Comparison of ENCODE assay signal across 1 cellular context in genomic region chr17:75869282-75870141, GRCh38.
TF ChIP-seq lines count a peak whose summit lies in the region.

No MANE protein-coding gene starts in this region.

TF ChIP-seq in HepG2, 621 proteins besides CTCF, POLR2A, EP300 and RAD21 (continued from another document and continues in another):
- TF ChIP-seq ZBTB8A (CRISPR knock-in tag; IDR thresholded peaks at IDR 0.05; ENCODE audit: borderline replicate concordance, low read depth), result no peak
- no peak for TF ChIP-seq HNRNPH1 (optimal IDR thresholded peaks at IDR 0.05; ENCODE audit: low read depth, low read length)
- TF ChIP-seq ZNF7 (CRISPR knock-in tag; IDR thresholded peaks at IDR 0.05), result no peak
- TF ChIP-seq TIGD3 (CRISPR knock-in tag; IDR thresholded peaks at IDR 0.05; ENCODE audit: borderline replicate concordance), result no peak
- TF ChIP-seq TMF1 (CRISPR knock-in tag; IDR thresholded peaks at IDR 0.05; ENCODE audit: low read depth), result no peak
- 0 out of 2 replicates have a peak, but pooled peaks have one; percentile 18 for TF ChIP-seq ZFP37 (CRISPR knock-in tag; IDR thresholded peaks at IDR 0.05; ENCODE audit: borderline replicate concordance)
- 0 out of 2 replicates have a peak, but pooled peaks have one; percentile 14 for TF ChIP-seq RERE (CRISPR knock-in tag; IDR thresholded peaks at IDR 0.05; ENCODE audit: low read depth)
- peak; percentile 50 for TF ChIP-seq ZNF317 (CRISPR knock-in tag; IDR thresholded peaks at IDR 0.05)
- no peak for TF ChIP-seq XBP1 (CRISPR knock-in tag; IDR thresholded peaks at IDR 0.05)
- peak in 1 of 2 experiments; percentile 49; a peak in 1 of 4 replicates for TF ChIP-seq NR2F1 (CRISPR knock-in tag; IDR thresholded peaks at IDR 0.05)
- TF ChIP-seq ZNF713 (CRISPR knock-in tag; IDR thresholded peaks at IDR 0.05), result no peak
- TF ChIP-seq THRA (CRISPR knock-in tag; IDR thresholded peaks at IDR 0.05; ENCODE audit: borderline replicate concordance), result peak; percentile 53; the same call in 1 of the 2 replicates
- no peak for TF ChIP-seq NFE2L1 (CRISPR knock-in tag; IDR thresholded peaks at IDR 0.05; ENCODE audit: borderline replicate concordance)
- TF ChIP-seq MIXL1 (CRISPR knock-in tag; IDR thresholded peaks at IDR 0.05), result peak; percentile 64; the same call in 1 of the 2 replicates
- no peak for TF ChIP-seq ZNF841 (CRISPR knock-in tag; IDR thresholded peaks at IDR 0.05; ENCODE audit: borderline replicate concordance)
- peak; percentile 82 for TF ChIP-seq MIER3 (CRISPR knock-in tag; IDR thresholded peaks at IDR 0.05; ENCODE audit: borderline replicate concordance)
- TF ChIP-seq ZFP41 (CRISPR knock-in tag; IDR thresholded peaks at IDR 0.05; ENCODE audit: borderline replicate concordance), result no peak
- TF ChIP-seq BRD4 (CRISPR knock-in tag; IDR thresholded peaks at IDR 0.05), result no peak
- peak; percentile 73; the same call in 1 of the 2 replicates for TF ChIP-seq FOXA1 (IDR thresholded peaks at IDR 0.05)
- peak; percentile 95 for TF ChIP-seq FOXA1 (CRISPR knock-in tag; IDR thresholded peaks at IDR 0.05)
- no peak for TF ChIP-seq GLI4 (CRISPR knock-in tag; IDR thresholded peaks at IDR 0.05; ENCODE audit: borderline replicate concordance)
- no peak; the same call in 1 of the 2 replicates for TF ChIP-seq CHD4 (IDR thresholded peaks at IDR 0.05; ENCODE audit: borderline replicate concordance, low read length)
- TF ChIP-seq POGZ (CRISPR knock-in tag; IDR thresholded peaks at IDR 0.05), result no peak
- TF ChIP-seq ZBTB10 (CRISPR knock-in tag; IDR thresholded peaks at IDR 0.05; ENCODE audit: borderline replicate concordance), result peak; percentile 68; the same call in 1 of the 2 replicates
- TF ChIP-seq TEF (CRISPR knock-in tag; IDR thresholded peaks at IDR 0.05), result peak; percentile 32; the same call in 1 of the 2 replicates
- TF ChIP-seq ZNF501 (CRISPR knock-in tag; IDR thresholded peaks at IDR 0.05), result peak; percentile 45; the same call in 1 of the 2 replicates
- no peak for TF ChIP-seq IKZF1 (IDR thresholded peaks at IDR 0.05)
- no peak for TF ChIP-seq BRCA1 (CRISPR knock-in tag; IDR thresholded peaks at IDR 0.05)
- peak; percentile 89; the same call in 1 of the 2 replicates for TF ChIP-seq ZBTB26 (CRISPR knock-in tag; IDR thresholded peaks at IDR 0.05; ENCODE audit: borderline replicate concordance)
- no peak for TF ChIP-seq ZHX2 (IDR thresholded peaks at IDR 0.05; ENCODE audit: low read depth)
- no peak for TF ChIP-seq ZHX2 (CRISPR knock-in tag; IDR thresholded peaks at IDR 0.05; ENCODE audit: borderline replicate concordance)
- peak; percentile 43 for TF ChIP-seq ELF3 (CRISPR knock-in tag; IDR thresholded peaks at IDR 0.05)
- no peak for TF ChIP-seq ZFP62 (CRISPR knock-in tag; IDR thresholded peaks at IDR 0.05)
